8 cellular contexts compared by ENCODE assay signal in the genomic region with DNA sequence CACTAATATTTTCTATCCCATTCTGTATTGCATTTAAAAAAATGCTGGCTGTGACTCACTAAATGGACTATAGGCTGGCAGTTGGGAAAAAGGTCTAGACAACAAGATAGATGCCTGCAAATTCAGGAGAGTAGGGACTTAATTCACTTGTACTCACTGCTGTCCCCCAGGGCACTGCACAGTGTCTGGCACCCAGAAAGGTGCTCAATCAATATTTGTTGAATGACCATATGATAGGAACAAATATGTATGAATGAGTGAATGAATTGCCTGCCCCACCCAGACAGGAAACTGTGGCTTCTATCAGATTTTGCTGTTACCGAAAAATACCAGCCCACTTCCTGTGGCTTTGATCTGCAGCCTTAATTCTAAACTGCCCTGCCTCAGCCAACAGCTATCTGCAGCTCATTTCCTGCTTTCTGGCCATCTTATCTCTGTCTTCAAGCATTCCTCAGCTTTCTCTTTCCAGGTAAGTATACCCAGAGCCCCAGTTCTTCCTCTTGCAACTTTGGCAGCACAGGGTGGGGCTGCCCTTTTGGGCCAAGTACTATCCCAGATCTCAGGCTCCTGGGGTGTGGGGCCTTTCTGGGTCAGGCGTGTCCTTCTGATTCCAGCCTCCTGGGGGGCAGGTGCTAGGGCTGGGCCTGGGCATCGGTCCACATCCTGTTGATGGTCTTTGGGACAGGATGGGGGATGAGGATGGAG. TPM values are rescaled to one million over a fixed set of nuclear protein-coding genes. Genes with fewer than 3 reads are reported as not detected.
A peak's percentile ranks its signal among the peaks of the same experiment; 100 is the strongest.
DNase-seq lines count a peak whose midpoint lies in the region; ATAC-seq and TF ChIP-seq lines count a peak whose summit lies in the region.

No MANE protein-coding gene starts in this region.

- H3K4me1 Mint-ChIP-seq in Caco-2 (ENCODE audit: low read depth, unreplicated experiment) = peaks cover 15% of the 10 kb centered on the region

- H3K27ac ChIP-seq in smooth muscle cell (ENCODE audit: low read depth) (peak overlapping the region; percentile 45), substantia nigra (ENCODE audit: low read depth, low read length, poor library complexity, severe bottlenecking) (no peak overlapping the region), adrenal gland (peak overlapping the region in 1 of 5 donors; percentile 20)

- TF ChIP-seq CTCF in Caco-2 (IDR thresholded peaks at IDR 0.05; ENCODE audit: insufficient read depth in 1 of 2, low read depth in 1 of 2, low read length in 1 of 2, severe bottlenecking in 1 of 2, unreplicated experiment in 1 of 2) (no peak), astrocyte of the spinal cord (IDR thresholded peaks at IDR 0.05; ENCODE audit: low read depth, low read length) (no peak), smooth muscle cell (IDR thresholded peaks at IDR 0.05; ENCODE audit: borderline replicate concordance, insufficient read depth, poor library complexity, severe bottlenecking) (no peak), adrenal gland (IDR thresholded peaks at IDR 0.05) (no peak)

- POLR2A ChIA-PET in Caco-2 (lab: Charles Lee) = no interaction called here

- H3F3A ChIP-seq in smooth muscle cell (ENCODE audit: low read depth) = no peaks in the 10 kb centered on the region

- H3K36me3 Mint-ChIP-seq in Caco-2 (ENCODE audit: insufficient read depth, unreplicated experiment) = no peaks in the 10 kb centered on the region

- no peak overlapping the region for H3K9ac ChIP-seq in smooth muscle cell (ENCODE audit: low read depth)

- H3K9me3 ChIP-seq in Caco-2 = no peaks in the 10 kb centered on the region
- H3K9me3 ChIP-seq in smooth muscle cell (replicated peaks; ENCODE audit: low read depth) = no peaks in the 10 kb centered on the region
- no peaks in the 10 kb centered on the region for H3K9me3 ChIP-seq in adrenal gland (replicated peaks in 1 of 3)

- no peak overlapping the region for H3K4me3 ChIP-seq in Caco-2 (ENCODE audit: low read depth, low read length)
- no peak overlapping the region for H3K4me3 ChIP-seq in astrocyte of the spinal cord (ENCODE audit: low read depth, low read length)
- no peak overlapping the region for H3K4me3 ChIP-seq in smooth muscle cell
- no peak overlapping the region for H3K4me3 ChIP-seq in adrenal gland

- peak; percentile 69 for ATAC-seq in HG03139 (IDR thresholded peaks at IDR 0.05; ENCODE audit: unreplicated experiment)

- no peaks in the 10 kb centered on the region for H3K79me2 ChIP-seq in smooth muscle cell (ENCODE audit: low read depth)

- H3K9me3 Mint-ChIP-seq in Caco-2 (ENCODE audit: unreplicated experiment) = no peaks in the 10 kb centered on the region

- H3K36me3 ChIP-seq in Caco-2 (ENCODE audit: control insufficient read depth, insufficient read depth, low read length) (no peaks in the 10 kb centered on the region), smooth muscle cell (ENCODE audit: low read depth) (no peaks in the 10 kb centered on the region), adrenal gland (replicated peaks in 1 of 2) (no peaks in the 10 kb centered on the region)

- CTCF ChIA-PET in Caco-2 (lab: Charles Lee) = interaction anchor here (0.5 to 1.0 kb wide), 2 partner anchors 17 to 228 kb away, joined by 4 read pairs; no protein-coding TSS in a partner anchor

- H3K27me3 ChIP-seq in Caco-2 (replicated peaks; ENCODE audit: control insufficient read depth, insufficient read depth, low read length) (no peaks in the 10 kb centered on the region; the same call in 1 of the 2 replicates), smooth muscle cell (ENCODE audit: low read depth) (no peaks in the 10 kb centered on the region), adrenal gland (no peaks in the 10 kb centered on the region)

- WGBS in smooth muscle cell (ENCODE audit: low lambda C conversion rate) = 45% methylated on average over 3 of the region's 3 CpGs
- WGBS in adrenal gland, 4 donors = 58 to 79% (median 64%) methylated on average over 3 of the region's 3 CpGs

- H3K4me1 ChIP-seq in Caco-2 = peaks cover 40% of the 10 kb centered on the region
- H3K4me1 ChIP-seq in smooth muscle cell (ENCODE audit: low read depth) = no peaks in the 10 kb centered on the region
- no peaks in the 10 kb centered on the region for H3K4me1 ChIP-seq in adrenal gland (replicated peaks in 1 of 2)

- BruUV-seq in Caco-2 (replicated peaks; lab: Mats Ljungman, UMichigan) = no TSS peak

- H2AFZ ChIP-seq in smooth muscle cell (ENCODE audit: low read depth) = no peak overlapping the region

- no peak overlapping the region for H3K4me3 Mint-ChIP-seq in Caco-2 (ENCODE audit: unreplicated experiment)

- H3K27ac Mint-ChIP-seq in Caco-2 (ENCODE audit: unreplicated experiment) = peak overlapping the region; percentile 5

- DNase-seq in Caco-2 (peak; percentile 26 to 63), T follicular helper cell (ENCODE audit: low read depth) (peak; percentile 63), astrocyte of the spinal cord (ENCODE audit: low read depth, low spot score) (peak; percentile 59), smooth muscle cell (lab: John Stamatoyannopoulos, UW; ENCODE audit: unreplicated experiment) (no peak), substantia nigra (lab: John Stamatoyannopoulos, UW) (no peak), adrenal gland (no peak), dedifferentiated amniotic fluid mesenchymal stem cell (ENCODE audit: extremely low spot score) (no peak)

- in situ Hi-C loops in astrocyte of the spinal cord (cut with HindIII; ENCODE audit: low sequenced_read_pairs) = no loop called here

- no peaks in the 10 kb centered on the region for H3K27me3 Mint-ChIP-seq in Caco-2 (ENCODE audit: insufficient read depth, unreplicated experiment)

- intact Hi-C loops in Caco-2 (cut with micrococcal nuclease; ENCODE audit: unreplicated experiment) = no loop called here
- intact Hi-C loops in adrenal gland (cut with DNase I) = no loop called here

- TF ChIP-seq POLR2A in adrenal gland (IDR thresholded peaks at IDR 0.05) = no peak

- H4K20me1 ChIP-seq in smooth muscle cell (ENCODE audit: low read depth) = no peaks in the 10 kb centered on the region

- peak overlapping the region; percentile 55 for H3K4me2 ChIP-seq in smooth muscle cell

RNA-seq across cellular contexts. Expression of gene TNS4, which starts 15.3 kb away (rescaled TPM):
- total RNA-seq in Caco-2 (2022) (0.65 TPM in 1 of 2 replicates, not detected in the other), smooth muscle cell (0.63 and 1.2 TPM in 2 replicates), adrenal gland (under 1 TPM in 3 of 8 donors, not detected in 5; 0.11 to 0.32 (median 0.14) TPM)
- polyA plus RNA-seq in smooth muscle cell (0.13 and 3.3 TPM in 2 replicates), adrenal gland (under 1 TPM in 2 of 3 donors, not detected in 1; 0.07 to 0.08 TPM)

RNA-seq across cellular contexts. Expression of gene CCR7, which starts 48.5 kb away (rescaled TPM):
- total RNA-seq in Caco-2 (2022) = not detected in 2 replicates
- total RNA-seq in smooth muscle cell = not detected in 2 replicates
- not detected in 2 replicates for polyA plus RNA-seq in smooth muscle cell
- total RNA-seq in adrenal gland = 1 to 10 TPM in 1 of 8 donors, under 1 TPM in 5, not detected in 2; 0.14 to 1.0 (median 0.49) TPM
- polyA plus RNA-seq in adrenal gland = under 1 TPM; 0.11 to 0.40 (median 0.30) TPM

Comparison
In these comparisons a context has a peak if more than half of its experiments do, and no peak if none do; other contexts are left out.
1. DNase-seq: peak in Caco-2 (2 of 2), T follicular helper cell (single experiment) and astrocyte of the spinal cord (single experiment); none in smooth muscle cell (single experiment), substantia nigra (0 of 49), adrenal gland (0 of 7) and dedifferentiated amniotic fluid mesenchymal stem cell (single experiment).